8 cellular contexts compared by ENCODE assay signal in genomic region chr10:101292194-101293006, GRCh38.
DNase-seq lines count a peak whose midpoint lies in the region; ATAC-seq and TF ChIP-seq lines count a peak whose summit lies in the region.

No MANE protein-coding gene starts in this region.

- ATAC-seq in left lung (peak; percentile 12), GM21360 (IDR thresholded peaks at IDR 0.05; ENCODE audit: unreplicated experiment) (no peak), HG03039 (IDR thresholded peaks at IDR 0.05; ENCODE audit: unreplicated experiment) (no peak)

- H3K4me1 ChIP-seq in left lung = peaks cover 10 to 15% of the 10 kb centered on the region in 2 donors

- H3K36me3 ChIP-seq in left lung = no peaks in the 10 kb centered on the region

- TF ChIP-seq CTCF in left lung (IDR thresholded peaks at IDR 0.05) = no peak

- DNase-seq in DMS114 treated with DMSO at 0.1 percent for 48 hours (lab: John Stamatoyannopoulos, UW; ENCODE audit: unreplicated experiment) = peak; percentile 25
- DNase-seq in NCI-H1694 treated with DMSO at 0.1 percent for 48 hours (lab: John Stamatoyannopoulos, UW) = peak; percentile 79
- peak in 47 of 61 donors; percentile 29 to 89 (median 66) for DNase-seq in caudate nucleus (lab: John Stamatoyannopoulos, UW)
- DNase-seq in left lung = peak in 1 of 2 donors; percentile 78
- DNase-seq in superior temporal gyrus (ENCODE audit: extremely low spot score) = peak; percentile 71
- DNase-seq in stimulated activated naive CD4-positive, alpha-beta T cell treated with Interleukin-2 at 50 U/mL for 16 hours (lab: John Stamatoyannopoulos, UW) = no peak

- peak overlapping the region; percentile 83 for H3K27ac ChIP-seq in caudate nucleus (ENCODE audit: low read depth, low read length)
- H3K27ac ChIP-seq in left lung = no peak overlapping the region

- intact Hi-C loops in left lung (cut with DNase I) = no loop called here

- H3K9me3 ChIP-seq in left lung = no peaks in the 10 kb centered on the region

- peaks cover 38 to 100% of the 10 kb centered on the region in 2 donors for H3K27me3 ChIP-seq in left lung

- H3K4me3 ChIP-seq in left lung = peak overlapping the region; percentile 21 to 33
